ENCODE assay signal across 12 cellular contexts in the genomic region with DNA sequence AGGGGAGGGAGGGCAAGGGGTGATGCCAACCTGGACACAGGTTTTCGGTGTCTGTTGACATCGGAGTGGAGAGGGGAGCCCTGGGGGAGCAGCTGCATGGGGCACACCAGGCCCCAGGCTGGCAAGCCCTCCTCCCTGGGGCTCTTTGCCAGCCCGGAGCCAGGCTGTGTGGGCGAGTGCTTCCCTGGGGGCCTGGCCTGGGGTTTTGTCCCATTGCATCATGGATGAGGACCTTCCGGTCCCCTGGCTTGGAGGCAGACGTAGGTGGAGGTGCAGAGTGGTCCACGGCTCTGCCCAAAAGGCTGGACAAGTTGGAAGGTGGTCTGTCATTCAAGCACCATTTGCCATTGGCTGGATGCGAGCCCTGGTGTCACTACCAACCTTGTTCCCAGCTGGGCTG. TPM values are rescaled to one million over a fixed set of nuclear protein-coding genes. Genes with fewer than 3 reads are reported as not detected.
DNase-seq lines count a peak whose midpoint lies in the region; ATAC-seq, FAIRE-seq and TF ChIP-seq lines count a peak whose summit lies in the region.
"Had no signal": no experiment of that assay in that cellular context is flagged by ENCODE, and none has a peak within 500 bp of the region (broad histone marks: within the 10 kb centered on the region; RNA-seq: fewer than 3 reads in every experiment).

No MANE protein-coding gene starts in this region.

- no peak overlapping the region for H3K4me3 ChIP-seq in MG63
- no peak overlapping the region for H3K4me3 ChIP-seq in esophagus squamous epithelium
- H3K4me3 ChIP-seq in pancreas = no peak overlapping the region
- no peak overlapping the region for H3K4me3 ChIP-seq in upper lobe of left lung
- no peak overlapping the region for H3K4me3 ChIP-seq in SK-N-SH (ENCODE audit: low read depth in 2 of 2, low read length in 1 of 2)
- H3K4me3 ChIP-seq: SK-N-MC had no signal

- no peaks in the 10 kb centered on the region for H3K9me2 ChIP-seq in SK-N-SH

- TF ChIP-seq POLR2A in esophagus squamous epithelium (IDR thresholded peaks at IDR 0.05) = no peak
- TF ChIP-seq POLR2A in upper lobe of left lung (IDR thresholded peaks at IDR 0.05) = no peak

- ATAC-seq in pancreas (peak in 3 of 4 donors; percentile 2 to 15 (median 5)), upper lobe of left lung (ENCODE audit: low FRiP score in 2 of 2) (no peak)
- ATAC-seq: activated CD8-positive, alpha-beta T cell treated with anti-CD3 and anti-CD28 coated beads for 36 hours had no signal

- H3F3A ChIP-seq in SK-N-SH (replicated peaks; ENCODE audit: insufficient read depth) = peaks cover 5% of the 10 kb centered on the region

- H2AFZ ChIP-seq in SK-N-SH (ENCODE audit: low read depth) = no peak overlapping the region

- H3K27ac ChIP-seq in esophagus squamous epithelium (peak overlapping the region in 3 of 4 donors; percentile 70 to 85 (median 81)), pancreas (peak overlapping the region in 2 of 4 donors; percentile 13 to 41), upper lobe of left lung (peak overlapping the region in 3 of 4 donors; percentile 40 to 84 (median 72)), SK-N-SH (ENCODE audit: low read depth in 2 of 2, low read length in 1 of 2) (peak overlapping the region in 1 of 2 experiments; percentile 14; a peak in 1 of 4 replicates)
- H3K27ac ChIP-seq: SK-N-MC had no signal

- H4K20me1 ChIP-seq in SK-N-SH (ENCODE audit: insufficient read depth) = peaks cover 100% of the 10 kb centered on the region

- peaks cover 43 to 100% (median 78%) of the 10 kb centered on the region in 3 donors for H3K4me1 ChIP-seq in esophagus squamous epithelium
- peaks cover 25 to 45% (median 30%) of the 10 kb centered on the region in 3 donors for H3K4me1 ChIP-seq in pancreas
- H3K4me1 ChIP-seq in upper lobe of left lung = peaks cover 65 to 92% (median 74%) of the 10 kb centered on the region in 4 donors
- peaks cover 24 to 97% of the 10 kb centered on the region in 2 experiments; a peak in 3 of 4 replicates for H3K4me1 ChIP-seq in SK-N-SH (ENCODE audit: control insufficient read depth in 1 of 2, insufficient read depth in 2 of 2, low read depth in 1 of 2, low read length in 1 of 2)

- no peak for FAIRE-seq in pancreas (lab: Jason Lieb, UNC)
- FAIRE-seq: TTC549 had no signal

- no peak overlapping the region for H3K4me2 ChIP-seq in SK-N-SH

- 53 to 61% methylated on average over 3 to 5 of the region's 8 CpGs for WGBS in esophagus squamous epithelium, 2 donors
- WGBS in pancreas, 2 donors = 47 to 56% methylated on average over 8 of the region's 8 CpGs
- 51 to 66% methylated on average over 6 to 8 of the region's 8 CpGs for WGBS in upper lobe of left lung, 2 donors
- WGBS in SK-N-SH (ENCODE audit: low lambda C conversion rate) = 90% methylated on average over 6 of the region's 8 CpGs

- H3K79me2 ChIP-seq in SK-N-SH (ENCODE audit: insufficient read depth) = peaks cover 100% of the 10 kb centered on the region

- no peak for TF ChIP-seq RAD21 in SK-N-SH (IDR thresholded peaks at IDR 0.05; ENCODE audit: low read length)

- DNase-seq in MG63 (peak; percentile 56), esophagus squamous epithelium (lab: John Stamatoyannopoulos, UW) (no peak), pancreas (no peak), upper lobe of left lung (no peak), SK-N-SH (no peak), GM10266 (ENCODE audit: extremely low spot score) (no peak), NCI-H1930 (lab: John Stamatoyannopoulos, UW) (no peak), CD1c-positive myeloid dendritic cell (ENCODE audit: extremely low spot score) (no peak)
- DNase-seq: activated CD8-positive, alpha-beta T cell treated with anti-CD3 and anti-CD28 coated beads for 36 hours; NCI-H345 had no signal

- H3K9me3 ChIP-seq in MG63 (no peaks in the 10 kb centered on the region), esophagus squamous epithelium (no peaks in the 10 kb centered on the region), pancreas (no peaks in the 10 kb centered on the region), upper lobe of left lung (no peaks in the 10 kb centered on the region), SK-N-SH (no peaks in the 10 kb centered on the region)

- H3K27me3 ChIP-seq in MG63 (no peaks in the 10 kb centered on the region), esophagus squamous epithelium (no peaks in the 10 kb centered on the region), pancreas (no peaks in the 10 kb centered on the region), upper lobe of left lung (no peaks in the 10 kb centered on the region), SK-N-SH (ENCODE audit: insufficient read depth) (no peaks in the 10 kb centered on the region)

- H3K36me3 ChIP-seq in MG63 = peaks cover 55% of the 10 kb centered on the region
- peaks cover 0 to 16% (median 0%) of the 10 kb centered on the region in 3 donors for H3K36me3 ChIP-seq in esophagus squamous epithelium
- H3K36me3 ChIP-seq in pancreas = no peaks in the 10 kb centered on the region
- no peaks in the 10 kb centered on the region for H3K36me3 ChIP-seq in upper lobe of left lung
- H3K36me3 ChIP-seq in SK-N-SH (replicated peaks in 1 of 2; ENCODE audit: control insufficient read depth in 1 of 2, insufficient read depth in 2 of 2, low read length in 1 of 2) = peaks cover 0 to 3% of the 10 kb centered on the region in 2 experiments

- CTCF ChIA-PET in SK-N-SH (lab: Yijun Ruan, JAX) = interaction anchor here (1.0 to 3.8 kb wide), 2 partner anchors 60 to 92 kb away, joined by 3 to 14 read pairs; no protein-coding TSS in a partner anchor

- TF ChIP-seq CTCF in esophagus squamous epithelium (IDR thresholded peaks at IDR 0.05) (no peak), pancreas (IDR thresholded peaks at IDR 0.05) (no peak), upper lobe of left lung (IDR thresholded peaks at IDR 0.05) (no peak), SK-N-SH (IDR thresholded peaks at IDR 0.05) (no peak), GM10266 (IDR thresholded peaks at IDR 0.05; ENCODE audit: control insufficient read depth, insufficient read depth, low read depth, missing control alignments) (no peak)

- POLR2A ChIA-PET in SK-N-SH (lab: Yijun Ruan, JAX) = no interaction called here

- H3K9ac ChIP-seq in SK-N-SH = no peak overlapping the region

- no peak for TF ChIP-seq EP300 in upper lobe of left lung (IDR thresholded peaks at IDR 0.05)
- TF ChIP-seq EP300 in SK-N-SH (IDR thresholded peaks at IDR 0.05; ENCODE audit: borderline replicate concordance in 1 of 2, low read depth in 1 of 2, low read length in 1 of 2) = no peak

- intact Hi-C loops in esophagus squamous epithelium (cut with DNase I) = no loop called here
- intact Hi-C loops in pancreas (cut with DNase I) = no loop called here

TF ChIP-seq in SK-N-SH, 30 proteins besides CTCF, POLR2A, EP300 and RAD21:
- no peak for TF ChIP-seq MXI1 (IDR thresholded peaks at IDR 0.05; ENCODE audit: low read depth, low read length)
- TF ChIP-seq RXRA (IDR thresholded peaks at IDR 0.05; ENCODE audit: borderline replicate concordance, low read depth) = no peak
- no peak for TF ChIP-seq RCOR1 (IDR thresholded peaks at IDR 0.05; ENCODE audit: low read length)
- TF ChIP-seq CHD2 (IDR thresholded peaks at IDR 0.05; ENCODE audit: low read length, partially characterized antibody) = no peak
- no peak for TF ChIP-seq MEF2A (IDR thresholded peaks at IDR 0.05; ENCODE audit: borderline replicate concordance, low read depth)
- TF ChIP-seq RFX5 (IDR thresholded peaks at IDR 0.05; ENCODE audit: low read length) = no peak
- TF ChIP-seq FOSL2 (IDR thresholded peaks at IDR 0.05; ENCODE audit: borderline replicate concordance, low read depth) = no peak
- TF ChIP-seq NFIC (IDR thresholded peaks at IDR 0.05; ENCODE audit: borderline replicate concordance) = no peak
- no peak for TF ChIP-seq GATA2 (CRISPR knock-in tag; IDR thresholded peaks at IDR 0.05)
- no peak for TF ChIP-seq FOXJ3 (CRISPR knock-in tag; IDR thresholded peaks at IDR 0.05)
- TF ChIP-seq, protein P1, sequence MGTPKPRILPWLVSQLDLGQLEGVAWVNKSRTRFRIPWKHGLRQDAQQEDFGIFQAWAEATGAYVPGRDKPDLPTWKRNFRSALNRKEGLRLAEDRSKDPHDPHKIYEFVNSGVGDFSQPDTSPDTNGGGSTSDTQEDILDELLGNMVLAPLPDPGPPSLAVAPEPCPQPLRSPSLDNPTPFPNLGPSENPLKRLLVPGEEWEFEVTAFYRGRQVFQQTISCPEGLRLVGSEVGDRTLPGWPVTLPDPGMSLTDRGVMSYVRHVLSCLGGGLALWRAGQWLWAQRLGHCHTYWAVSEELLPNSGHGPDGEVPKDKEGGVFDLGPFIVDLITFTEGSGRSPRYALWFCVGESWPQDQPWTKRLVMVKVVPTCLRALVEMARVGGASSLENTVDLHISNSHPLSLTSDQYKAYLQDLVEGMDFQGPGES (IDR thresholded peaks at IDR 0.05; ENCODE audit: low read depth, low read length) = no peak
- no peak for TF ChIP-seq POLR2AphosphoS5 (IDR thresholded peaks at IDR 0.05; ENCODE audit: low read depth, low read length)
TF ChIP-seq in SK-N-SH: peak in this region for 0.

RNA-seq across cellular contexts. Expression of gene ZMIZ1, which starts 34.8 kb away (rescaled TPM):
- 9.5 and 22.4 TPM in 2 replicates for total RNA-seq in MG63 (2014; rRNA removed; shearing (Covaris generic); ENCODE audit: low replicate concordance)
- total RNA-seq in esophagus squamous epithelium (10 to 100 TPM; 28.2 to 79.5 (median 40.4) TPM), pancreas (10 to 100 TPM; 21.3 to 45.0 (median 23.5) TPM), upper lobe of left lung (10 to 100 TPM; 51.0 to 99.2 (median 91.8) TPM)
- polyA plus RNA-seq in pancreas (10 to 100 TPM; 14.5 to 20.8 TPM), SK-N-SH (2012; rRNA removed) (6.6 and 23.5 TPM in 2 replicates)
- polyA plus RNA-seq in SK-N-SH (2012; cell fraction: cytosol; rRNA removed) = 13.6 and 23.5 TPM in 2 replicates
- polyA plus RNA-seq in SK-N-SH (2012; cell fraction: nucleus; rRNA removed) = 39.0 and 44.8 TPM in 2 replicates

Comparison
In these comparisons a context has a peak if more than half of its experiments do, and no peak if none do; other contexts are left out.
1. ATAC-seq: peak in pancreas (3 of 4); none in upper lobe of left lung (0 of 2).